ENCODE assay signal across 20 cellular contexts in genomic region chr16:49599281-49599680, GRCh38.
DNase-seq lines count a peak whose midpoint lies in the region; ATAC-seq, FAIRE-seq and TF ChIP-seq lines count a peak whose summit lies in the region.
"Had no signal": no experiment of that assay in that cellular context is flagged by ENCODE, and none has a peak within 500 bp of the region (broad histone marks: within the 10 kb centered on the region; RNA-seq: fewer than 3 reads in every experiment).

No MANE protein-coding gene starts in this region.

- WGBS in GM12878 (ENCODE audit: insufficient coverage, insufficient replicate concordance, low lambda C conversion rate, missing lambda C conversion rate): 26% methylated on average over 2 of the region's 2 CpGs

- no peak overlapping the region for H3K4me3 Mint-ChIP-seq in type B pancreatic cell
- H3K4me3 Mint-ChIP-seq: CD4-positive, CD25-positive, alpha-beta regulatory T cell; IgD-negative memory B cell had no signal

- no peaks in the 10 kb centered on the region for H3K36me3 ChIP-seq in right atrium auricular region
- no peaks in the 10 kb centered on the region for H3K36me3 ChIP-seq in GM12878 (ENCODE audit: control insufficient read depth in 2 of 2, insufficient read depth in 2 of 2, low read length in 1 of 2)
- H3K36me3 ChIP-seq: BE2C had no signal

- H3K27me3 ChIP-seq in right atrium auricular region (no peaks in the 10 kb centered on the region), GM12878 (replicated peaks in 1 of 2; ENCODE audit: control insufficient read depth in 2 of 2, insufficient read depth in 2 of 2, low read length in 1 of 2) (no peaks in the 10 kb centered on the region)
- H3K27me3 ChIP-seq: BE2C had no signal

- no peaks in the 10 kb centered on the region for H3K79me2 ChIP-seq in GM12878 (ENCODE audit: control insufficient read depth, insufficient read depth, low read length)

- no peak overlapping the region for H3K9ac ChIP-seq in GM12878 (ENCODE audit: control insufficient read depth, insufficient read depth, low read length)

- POLR2A ChIA-PET in GM12878 (lab: Charles Lee): no interaction called here

- intact Hi-C loops in Right ventricle myocardium inferior (cut with DNase I): loop anchor here (5.0 kb wide), 1 partner anchor 258 kb away; the partner anchor contains the start of gene ZNF423
- intact Hi-C loops in GM12878 (cut with micrococcal nuclease; ENCODE audit: unreplicated experiment): no loop called here

- peaks cover 58% of the 10 kb centered on the region for H3K4me1 Mint-ChIP-seq in type B pancreatic cell (ENCODE audit: unreplicated experiment)
- H3K4me1 Mint-ChIP-seq: CD4-positive, CD25-positive, alpha-beta regulatory T cell; IgD-negative memory B cell had no signal

- RAD21 ChIA-PET in GM12878 (lab: Charles Lee; ENCODE audit: unreplicated experiment): no interaction called here

- no peaks in the 10 kb centered on the region for H3K36me3 Mint-ChIP-seq in type B pancreatic cell
- H3K36me3 Mint-ChIP-seq: CD4-positive, CD25-positive, alpha-beta regulatory T cell; IgD-negative memory B cell had no signal

- BruUV-seq in GM12878 (replicated peaks; lab: Mats Ljungman, UMichigan): no TSS peak

- H3K4me3 ChIP-seq in right atrium auricular region: no peak overlapping the region
- H3K4me3 ChIP-seq in GM12878: no peak overlapping the region

- H2AFZ ChIP-seq in GM12878 (ENCODE audit: control insufficient read depth, low read depth, low read length): no peak overlapping the region; the same call in 1 of the 2 replicates

- TF ChIP-seq EP300 in GM12878 (IDR thresholded peaks at IDR 0.05; ENCODE audit: borderline replicate concordance in 1 of 2, control insufficient read depth in 1 of 2, low read depth in 2 of 2, low read length in 2 of 2): no peak

- TF ChIP-seq CTCF in right atrium auricular region (IDR thresholded peaks at IDR 0.05) (no peak), GM12878 (IDR thresholded peaks at IDR 0.05 in 2 of 3, conservative IDR thresholded peaks at IDR 0.05 in 1 of 3; ENCODE audit: control insufficient read depth in 2 of 3, extremely low read depth in 1 of 3, insufficient read depth in 1 of 3, low read depth in 3 of 3, low read length in 3 of 3) (no peak), type B pancreatic cell (conservative IDR thresholded peaks at IDR 0.05) (no peak)

- H4K20me1 ChIP-seq in GM12878 (ENCODE audit: control insufficient read depth, insufficient read depth): no peaks in the 10 kb centered on the region

- SMC1A ChIA-PET in GM12878 (lab: Charles Lee; ENCODE audit: uncharacterized antibody, unreplicated experiment): interaction anchor here (0.6 kb wide), 1 partner anchor 136 kb away, joined by 3 read pairs; no protein-coding TSS in a partner anchor

- in situ Hi-C loops in GM12878 (cut with MboI): loop anchor here (10.0 kb wide), 1 partner anchor 184 kb away; no protein-coding TSS in a partner anchor

- peak; percentile 23 for DNase-seq in right atrium auricular region (ENCODE audit: low spot score)
- DNase-seq in Right ventricle myocardium inferior (ENCODE audit: missing footprints): no peak
- DNase-seq in GM12878 (ENCODE audit: low read depth, low spot score): no peak
- peak; percentile 22 for DNase-seq in mesenteric fat pad (ENCODE audit: low spot score)
- peak; percentile 16 for DNase-seq in type B pancreatic cell (ENCODE audit: extremely low spot score, unreplicated experiment)
- DNase-seq in mucosa of gallbladder (ENCODE audit: low spot score): no peak
- DNase-seq in LoVo (ENCODE audit: low spot score): no peak
- DNase-seq in activated naive CD4-positive, alpha-beta T cell (lab: John Stamatoyannopoulos, UW): no peak
- DNase-seq: BE2C; CD4-positive, CD25-positive, alpha-beta regulatory T cell; GDM1; Kasumi-1; NCI-H1092 treated with DMSO at 0.1 percent for 48 hours; NCI-H146; NCI-H2081; Right ventricle myocardium superior had no signal

- no peaks in the 10 kb centered on the region for H3K9me3 Mint-ChIP-seq in type B pancreatic cell
- H3K9me3 Mint-ChIP-seq: IgD-negative memory B cell had no signal

- TF ChIP-seq RAD21 in GM12878 (IDR thresholded peaks at IDR 0.05; ENCODE audit: insufficient read depth, low read depth, low read length): no peak

- H3K27ac Mint-ChIP-seq in type B pancreatic cell: no peak overlapping the region
- H3K27ac Mint-ChIP-seq: CD4-positive, CD25-positive, alpha-beta regulatory T cell; IgD-negative memory B cell had no signal

- ATAC-seq in Right ventricle myocardium inferior: no peak
- ATAC-seq in GM12878: no peak

- FAIRE-seq in GM12878 (lab: Jason Lieb, UNC): no peak
- FAIRE-seq: RCC 7860 had no signal

- no peak for TF ChIP-seq POLR2A in GM12878 (IDR thresholded peaks at IDR 0.05; ENCODE audit: low read depth, low read length)

- CTCF ChIA-PET in GM12878 (lab: Yijun Ruan, JAX): interaction anchor here (0.6 kb wide), 1 partner anchor 108 kb away, joined by 3 read pairs; no protein-coding TSS in a partner anchor

- H3K27ac ChIP-seq in right atrium auricular region: no peak overlapping the region
- peak overlapping the region; percentile 92 for H3K27ac ChIP-seq in GM12878 (ENCODE audit: control insufficient read depth, insufficient read depth)
- H3K27ac ChIP-seq: HL-60 had no signal

- no peaks in the 10 kb centered on the region for H3K9me3 ChIP-seq in right atrium auricular region
- H3K9me3 ChIP-seq in GM12878 (replicated peaks; ENCODE audit: control insufficient read depth, insufficient read depth, low read length): no peaks in the 10 kb centered on the region
- H3K9me3 ChIP-seq: BE2C, Caco-2 had no signal

- H3K4me2 ChIP-seq in GM12878 (ENCODE audit: control insufficient read depth, insufficient read depth): peak overlapping the region; percentile 18

- H3K4me1 ChIP-seq in right atrium auricular region (peaks cover 0 to 14% of the 10 kb centered on the region in 2 donors), GM12878 (ENCODE audit: control insufficient read depth, insufficient read depth, low read length) (peaks cover 50% of the 10 kb centered on the region)
- H3K4me1 ChIP-seq: Caco-2 had no signal

- H3K27me3 Mint-ChIP-seq in type B pancreatic cell: peaks cover 7% of the 10 kb centered on the region

TF ChIP-seq in GM12878, 131 proteins besides CTCF, POLR2A, EP300 and RAD21:
- TF ChIP-seq E2F8 (IDR thresholded peaks at IDR 0.05; ENCODE audit: low read depth, partially characterized antibody) (no peak), EGR1 (IDR thresholded peaks at IDR 0.05; ENCODE audit: borderline replicate concordance in 1 of 2, low read depth in 2 of 2, low read length in 2 of 2) (no peak), IRF5 (IDR thresholded peaks at IDR 0.05; ENCODE audit: borderline replicate concordance) (no peak), RB1 (IDR thresholded peaks at IDR 0.05; ENCODE audit: borderline replicate concordance) (no peak), CHD4 (IDR thresholded peaks at IDR 0.05) (no peak), HSF1 (IDR thresholded peaks at IDR 0.05; ENCODE audit: low read depth, low read length) (no peak), NFYA (IDR thresholded peaks at IDR 0.05; ENCODE audit: borderline replicate concordance, low read depth, low read length) (no peak), MXI1 (IDR thresholded peaks at IDR 0.05; ENCODE audit: low read depth, low read length) (no peak)

Comparison
In these comparisons a context has a peak if more than half of its experiments do, and no peak if none do; other contexts are left out.
1. DNase-seq: peak in right atrium auricular region (single experiment), mesenteric fat pad (single experiment) and type B pancreatic cell (single experiment); none in Right ventricle myocardium inferior (single experiment), GM12878 (single experiment), mucosa of gallbladder (single experiment), LoVo (single experiment) and activated naive CD4-positive, alpha-beta T cell (0 of 4).